36 cellular contexts compared by ENCODE assay signal in the genomic region with DNA sequence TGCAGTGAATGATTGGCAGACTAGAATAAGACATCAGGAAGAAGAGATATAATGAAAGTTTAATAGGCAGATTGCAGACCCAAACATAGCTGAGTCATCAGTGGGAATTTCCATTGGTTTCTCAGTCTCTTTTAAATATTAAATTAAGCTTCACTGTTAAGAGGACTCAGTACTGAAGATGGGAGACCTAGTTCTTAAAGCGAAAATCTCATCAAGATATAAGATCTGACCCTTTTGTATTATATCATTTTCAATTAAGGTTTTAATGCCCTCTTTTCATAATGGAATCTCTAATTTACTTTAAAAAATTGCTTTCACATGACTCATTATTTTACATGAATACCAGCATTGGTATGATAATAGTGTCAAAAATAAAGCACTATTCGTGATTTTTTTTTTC.
DNase-seq lines count a peak whose midpoint lies in the region; ATAC-seq and TF ChIP-seq lines count a peak whose summit lies in the region.
"Had no signal": no experiment of that assay in that cellular context is flagged by ENCODE, and none has a peak within 500 bp of the region (broad histone marks: within the 10 kb centered on the region; RNA-seq: fewer than 3 reads in every experiment).

No MANE protein-coding gene starts in this region.

- no peak for TF ChIP-seq EP300 in SK-N-SH (IDR thresholded peaks at IDR 0.05; ENCODE audit: borderline replicate concordance in 1 of 2, low read depth in 1 of 2, low read length in 1 of 2)

- no peaks in the 10 kb centered on the region for H3K9me2 ChIP-seq in SK-N-SH

- no peak overlapping the region for H3K4me3 Mint-ChIP-seq in MCF 10A (ENCODE audit: unreplicated experiment)
- H3K4me3 Mint-ChIP-seq: CD14-positive monocyte; dendritic cell treated with granulocyte-macrophage colony-stimulating factor and Interleukin-4, amounts not matched to agents 40 ng/mL and 50 ng/mL, for 4 days; endodermal cell; naive thymus-derived CD8-positive, alpha-beta T cell; T-cell; type B pancreatic cell had no signal

- H3F3A ChIP-seq in SK-N-SH (replicated peaks; ENCODE audit: insufficient read depth), result peaks cover 16% of the 10 kb centered on the region

- H3K9me3 ChIP-seq in mammary epithelial cell (replicated peaks; ENCODE audit: insufficient read depth, low read length) (no peaks in the 10 kb centered on the region), SK-N-SH (no peaks in the 10 kb centered on the region), tibial artery (no peaks in the 10 kb centered on the region)
- H3K9me3 ChIP-seq: body of pancreas, lower lobe of right lung had no signal

- H3K27me3 Mint-ChIP-seq in MCF 10A (ENCODE audit: insufficient read depth, unreplicated experiment), result no peaks in the 10 kb centered on the region
- H3K27me3 Mint-ChIP-seq: dendritic cell treated with granulocyte-macrophage colony-stimulating factor and Interleukin-4, amounts not matched to agents 40 ng/mL and 50 ng/mL, for 4 days; naive thymus-derived CD8-positive, alpha-beta T cell; T-cell; type B pancreatic cell had no signal

- 39% methylated on average over 2 of the region's 2 CpGs for WGBS in mammary epithelial cell (ENCODE audit: low coverage, missing lambda C conversion rate)
- 17% methylated on average over 2 of the region's 2 CpGs for WGBS in SK-N-SH (ENCODE audit: low lambda C conversion rate)

- no TSS peak for BruUV-seq in MCF 10A (replicated peaks; lab: Mats Ljungman, UMichigan)
- BruUV-seq in mammary epithelial cell (replicated peaks; lab: Mats Ljungman, UMichigan), result no TSS peak

- H3K36me3 Mint-ChIP-seq in MCF 10A (ENCODE audit: insufficient read depth, unreplicated experiment), result no peaks in the 10 kb centered on the region
- H3K36me3 Mint-ChIP-seq: CD14-positive monocyte; naive thymus-derived CD8-positive, alpha-beta T cell; T-cell; type B pancreatic cell had no signal

- H2AFZ ChIP-seq in mammary epithelial cell (ENCODE audit: low read depth, low read length) (no peak overlapping the region), SK-N-SH (ENCODE audit: low read depth) (peak overlapping the region; percentile 57; the same call in 1 of the 2 replicates)

- H3K4me1 ChIP-seq in mammary epithelial cell (ENCODE audit: insufficient read depth, low read length), result no peaks in the 10 kb centered on the region
- H3K4me1 ChIP-seq in SK-N-SH (ENCODE audit: control insufficient read depth in 1 of 2, insufficient read depth in 2 of 2, low read depth in 1 of 2, low read length in 1 of 2), result peaks cover 0 to 9% of the 10 kb centered on the region in 2 experiments; a peak in 2 of 4 replicates
- H3K4me1 ChIP-seq in tibial artery, result no peaks in the 10 kb centered on the region
- H3K4me1 ChIP-seq: body of pancreas, heart left ventricle, lower lobe of right lung had no signal

- in situ Hi-C loops in mammary epithelial cell (cut with MboI; ENCODE audit: low sequenced_read_pairs in 2 of 2), result no loop called here

- no peak for ATAC-seq in stimulated activated naive CD8-positive, alpha-beta T cell treated with anti-CD3 and anti-CD28 coated beads, Interleukin-15, Interleukin-2, amounts not matched to agents 100 U/mL and 50 U/mL, for 24 hours
- no peak for ATAC-seq in omental fat pad (ENCODE audit: low FRiP score)
- ATAC-seq: body of pancreas; esophagus mucosa; heart left ventricle; HepG2; lower lobe of right lung; naive thymus-derived CD8-positive, alpha-beta T cell; T-cell had no signal

- DNase-seq in MCF 10A (ENCODE audit: unreplicated experiment) (peak; percentile 17), mammary epithelial cell (no peak), SK-N-SH (no peak), glomerular visceral epithelial cell (ENCODE audit: extremely low spot score) (peak; percentile 24), tibial artery (no peak), omental fat pad (ENCODE audit: low spot score) (no peak), NCI-H2029 treated with DMSO at 0.1 percent for 48 hours (lab: John Stamatoyannopoulos, UW) (no peak)
- DNase-seq in stimulated activated naive CD8-positive, alpha-beta T cell treated with anti-CD3 and anti-CD28 coated beads, Interleukin-15, Interleukin-2, amounts not matched to agents 100 U/mL and 50 U/mL, for 24 hours, result no peak
- DNase-seq: activated CD4-positive, alpha-beta T cell treated with anti-CD3 and anti-CD28 coated beads, Interleukin-2, amount 50 U/mL, for 48 hours; activated naive CD4-positive, alpha-beta T cell treated with Interleukin-2 at 50 U/mL for 16 hours; body of pancreas; Calu3; DMS79; endodermal cell; GDM1; heart left ventricle; Kasumi-1; kidney; lower lobe of right lung; MV-4-11; naive thymus-derived CD8-positive, alpha-beta T cell; NCI-H1436; NCI-H2081 treated with DMSO at 0.1 percent for 48 hours; NCI-H345; NCI-H748 treated with DMSO at 0.1 percent for 48 hours; occipital lobe; SIG-M5; stimulated activated CD4-positive, alpha-beta T cell treated with anti-CD3 and anti-CD28 coated beads, Interleukin-15, amount 100 ng/mL, for 24 hours; stimulated activated CD4-positive, alpha-beta T cell treated with anti-CD3 and anti-CD28 coated beads, Interleukin-4, amount 100 ng/mL, for 4 hours; T-cell had no signal

- H3K36me3 ChIP-seq in mammary epithelial cell (ENCODE audit: insufficient read depth, low read length) (no peaks in the 10 kb centered on the region), SK-N-SH (replicated peaks in 1 of 2; ENCODE audit: control insufficient read depth in 1 of 2, insufficient read depth in 2 of 2, low read length in 1 of 2) (no peaks in the 10 kb centered on the region), tibial artery (no peaks in the 10 kb centered on the region)
- H3K36me3 ChIP-seq: heart left ventricle, lower lobe of right lung had no signal

- H3K9ac ChIP-seq in mammary epithelial cell (ENCODE audit: insufficient read depth, low read length) (no peak overlapping the region), SK-N-SH (no peak overlapping the region)

- no peak overlapping the region for H3K27ac Mint-ChIP-seq in MCF 10A (ENCODE audit: low read depth, unreplicated experiment)
- H3K27ac Mint-ChIP-seq: CD14-positive monocyte; dendritic cell treated with granulocyte-macrophage colony-stimulating factor and Interleukin-4, amounts not matched to agents 40 ng/mL and 50 ng/mL, for 4 days; endodermal cell; naive thymus-derived CD8-positive, alpha-beta T cell; T-cell; type B pancreatic cell had no signal

- H3K27me3 ChIP-seq in mammary epithelial cell (ENCODE audit: insufficient read depth, low read length) (no peaks in the 10 kb centered on the region), SK-N-SH (ENCODE audit: insufficient read depth) (no peaks in the 10 kb centered on the region), tibial artery (no peaks in the 10 kb centered on the region)
- H3K27me3 ChIP-seq: body of pancreas, heart left ventricle had no signal

- H3K4me3 ChIP-seq in mammary epithelial cell (replicated peaks in 1 of 3; ENCODE audit: insufficient read depth in 1 of 3, low read depth in 2 of 3, low read length in 3 of 3) (no peak overlapping the region), SK-N-SH (ENCODE audit: low read depth in 2 of 2, low read length in 1 of 2) (no peak overlapping the region), tibial artery (no peak overlapping the region)
- H3K4me3 ChIP-seq: body of pancreas, heart left ventricle, lower lobe of right lung had no signal

- H4K20me1 ChIP-seq in mammary epithelial cell (ENCODE audit: insufficient read depth, low read length) (no peaks in the 10 kb centered on the region), SK-N-SH (ENCODE audit: insufficient read depth) (no peaks in the 10 kb centered on the region)

- H3K27ac ChIP-seq in mammary epithelial cell (ENCODE audit: insufficient read depth, low read depth, low read length) (no peak overlapping the region), SK-N-SH (ENCODE audit: low read depth in 2 of 2, low read length in 1 of 2) (peak overlapping the region in 1 of 2 experiments; percentile 45; a peak in 2 of 4 replicates), tibial artery (no peak overlapping the region)
- H3K27ac ChIP-seq: 22Rv1, body of pancreas, heart left ventricle, lower lobe of right lung had no signal

- intact Hi-C loops in MCF 10A (cut with micrococcal nuclease), result no loop called here
- intact Hi-C loops in mammary epithelial cell (cut with micrococcal nuclease), result no loop called here
- intact Hi-C loops in tibial artery (cut with DNase I; ENCODE audit: low total_unique reads), result no loop called here

- H3K4me1 Mint-ChIP-seq in MCF 10A (ENCODE audit: insufficient read depth, unreplicated experiment), result no peaks in the 10 kb centered on the region
- H3K4me1 Mint-ChIP-seq: CD14-positive monocyte; naive thymus-derived CD8-positive, alpha-beta T cell; T-cell had no signal

- POLR2A ChIA-PET in MCF 10A (lab: Yijun Ruan, JAX) (no interaction called here), SK-N-SH (lab: Yijun Ruan, JAX) (no interaction called here)

- CTCF ChIA-PET in MCF 10A (lab: Yijun Ruan, JAX), result interaction anchor here (0.6 kb wide), 1 partner anchor 578 kb away, joined by 3 read pairs; no protein-coding TSS in a partner anchor
- CTCF ChIA-PET in mammary epithelial cell (lab: Charles Lee; ENCODE audit: low non-redundant PET), result no interaction called here
- CTCF ChIA-PET in SK-N-SH (lab: Yijun Ruan, JAX), result interaction anchor here (0.6 kb wide), 1 partner anchor 29 kb away, joined by 3 read pairs; no protein-coding TSS in a partner anchor

- no peak overlapping the region for H3K4me2 ChIP-seq in mammary epithelial cell (ENCODE audit: insufficient read depth, low read depth, low read length)
- no peak overlapping the region for H3K4me2 ChIP-seq in SK-N-SH

- H3K79me2 ChIP-seq in mammary epithelial cell (ENCODE audit: insufficient read depth, low read length), result no peaks in the 10 kb centered on the region
- no peaks in the 10 kb centered on the region for H3K79me2 ChIP-seq in SK-N-SH (ENCODE audit: insufficient read depth)

- dilution Hi-C loops in mammary epithelial cell (cut with HindIII; ENCODE audit: low sequenced_read_pairs), result no loop called here

- TF ChIP-seq CTCF in MCF 10A (IDR thresholded peaks at IDR 0.05; ENCODE audit: unreplicated experiment), result no peak
- no peak for TF ChIP-seq CTCF in mammary epithelial cell (conservative IDR thresholded peaks at IDR 0.05 in 1 of 2, IDR thresholded peaks at IDR 0.05 in 1 of 2; ENCODE audit: extremely low read depth in 1 of 2, insufficient read depth in 1 of 2, low read depth in 1 of 2, low read length in 2 of 2)
- no peak for TF ChIP-seq CTCF in SK-N-SH (IDR thresholded peaks at IDR 0.05)
- no peak for TF ChIP-seq CTCF in tibial artery (IDR thresholded peaks at IDR 0.05)
- TF ChIP-seq CTCF in omental fat pad (IDR thresholded peaks at IDR 0.05), result no peak

- TF ChIP-seq RAD21 in SK-N-SH (IDR thresholded peaks at IDR 0.05; ENCODE audit: low read length), result no peak

- H3K9me3 Mint-ChIP-seq in MCF 10A (ENCODE audit: unreplicated experiment), result no peaks in the 10 kb centered on the region
- H3K9me3 Mint-ChIP-seq: endodermal cell, type B pancreatic cell had no signal

Comparison
In these comparisons a context has a peak if more than half of its experiments do, and no peak if none do; other contexts are left out.
1. DNase-seq: peak in MCF 10A (single experiment) and glomerular visceral epithelial cell (single experiment); none in mammary epithelial cell (single experiment), SK-N-SH (single experiment), stimulated activated naive CD8-positive, alpha-beta T cell treated with anti-CD3 and anti-CD28 coated beads, Interleukin-15, Interleukin-2, amounts not matched to agents 100 U/mL and 50 U/mL, for 24 hours (single experiment), tibial artery (0 of 2), omental fat pad (single experiment) and NCI-H2029 treated with DMSO at 0.1 percent for 48 hours (single experiment).